Comparison of ENCODE assay signal across 10 cellular contexts in genomic region chr12:130714591-130715149, GRCh38. TPM values are rescaled to one million over a fixed set of nuclear protein-coding genes. Genes with fewer than 3 reads are reported as not detected.
DNase-seq lines count a peak whose midpoint lies in the region; ATAC-seq, FAIRE-seq and TF ChIP-seq lines count a peak whose summit lies in the region.
"Had no signal": no experiment of that assay in that cellular context is flagged by ENCODE, and none has a peak within 500 bp of the region (broad histone marks: within the 10 kb centered on the region; RNA-seq: fewer than 3 reads in every experiment).

No MANE protein-coding gene starts in this region.

- TF ChIP-seq RAD21 in SK-N-SH (IDR thresholded peaks at IDR 0.05; ENCODE audit: low read length) (no peak; the same call in 1 of the 2 replicates), HepG2 (CRISPR knock-in tag; IDR thresholded peaks at IDR 0.05) (no peak)

- TF ChIP-seq CTCF in GM23338 (conservative IDR thresholded peaks at IDR 0.05; ENCODE audit: low read depth in 2 of 2) (no peak), SK-N-SH (IDR thresholded peaks at IDR 0.05) (no peak), HepG2 (CRISPR knock-in tag; IDR thresholded peaks at IDR 0.05) (no peak), spleen (IDR thresholded peaks at IDR 0.05 in 8 of 11, conservative IDR thresholded peaks at IDR 0.05 in 3 of 11) (no peak), Calu3 (IDR thresholded peaks at IDR 0.05; ENCODE audit: unreplicated experiment) (no peak)

- peaks cover 19% of the 10 kb centered on the region for H3K36me3 Mint-ChIP-seq in GM23338 (ENCODE audit: low read depth)
- H3K36me3 Mint-ChIP-seq in Calu3 (ENCODE audit: insufficient read depth, unreplicated experiment): no peaks in the 10 kb centered on the region

- H3F3A ChIP-seq in GM23338 (replicated peaks; ENCODE audit: low read depth) (no peaks in the 10 kb centered on the region), SK-N-SH (replicated peaks; ENCODE audit: insufficient read depth) (no peaks in the 10 kb centered on the region)

- H3K9me3 ChIP-seq in SK-N-SH (no peaks in the 10 kb centered on the region), HepG2 (ENCODE audit: low read length) (no peaks in the 10 kb centered on the region), spleen (peaks cover 0 to 12% (median 0%) of the 10 kb centered on the region in 8 donors)

- H3K9me2 ChIP-seq in GM23338 (ENCODE audit: insufficient read depth) (no peaks in the 10 kb centered on the region), SK-N-SH (no peaks in the 10 kb centered on the region)

- H3K4me3 Mint-ChIP-seq in GM23338 (peak overlapping the region; percentile 65), Calu3 (ENCODE audit: low read depth, unreplicated experiment) (no peak overlapping the region)

- DNase-seq in GM23338 (ENCODE audit: low spot score) (no peak), SK-N-SH (peak; percentile 78), HepG2 (ENCODE audit: low spot score) (no peak), spleen (no peak), Calu3 (no peak), OCI-M1 (lab: John Stamatoyannopoulos, UW) (no peak), NAMALWA (ENCODE audit: low spot score) (no peak)
- DNase-seq: small intestine had no signal

- H3K79me2 ChIP-seq in GM23338 (replicated peaks; ENCODE audit: insufficient read depth) (no peaks in the 10 kb centered on the region), SK-N-SH (ENCODE audit: insufficient read depth) (no peaks in the 10 kb centered on the region), HepG2 (ENCODE audit: insufficient read depth, low read length) (no peaks in the 10 kb centered on the region)

- H3K4me1 ChIP-seq in GM23338 (ENCODE audit: insufficient read depth): peaks cover 6% of the 10 kb centered on the region; the same call in 1 of the 2 replicates
- peaks cover 0 to 41% of the 10 kb centered on the region in 2 experiments; a peak in 1 of 4 replicates for H3K4me1 ChIP-seq in SK-N-SH (ENCODE audit: control insufficient read depth in 1 of 2, insufficient read depth in 2 of 2, low read depth in 1 of 2, low read length in 1 of 2)
- H3K4me1 ChIP-seq in HepG2 (ENCODE audit: insufficient read depth, low read length): no peaks in the 10 kb centered on the region
- peaks cover 0 to 34% (median 16%) of the 10 kb centered on the region in 6 donors for H3K4me1 ChIP-seq in spleen

- in situ Hi-C loops in HepG2 (cut with HindIII; ENCODE audit: extremely low pct_ligation_motif_present, low pct_unique_long_range_greater_than_20kb): no loop called here

- ATAC-seq in GM23338: peak; percentile 20
- peak; percentile 21; the same call in 2 of the 3 replicates for ATAC-seq in HepG2

- no peak overlapping the region for H3K9ac ChIP-seq in SK-N-SH
- H3K9ac ChIP-seq in HepG2 (ENCODE audit: insufficient read depth, low read depth, low read length): no peak overlapping the region

- H3K4me3 ChIP-seq in GM23338 (peak overlapping the region; percentile 74), SK-N-SH (ENCODE audit: low read depth in 2 of 2, low read length in 1 of 2) (peak overlapping the region in 1 of 2 experiments; percentile 60; a peak in 2 of 4 replicates), HepG2 (replicated peaks in 1 of 3; ENCODE audit: insufficient read depth in 1 of 3, low read depth in 2 of 3, low read length in 3 of 3) (no peak overlapping the region), spleen (peak overlapping the region in 7 of 8 donors; percentile 16 to 58 (median 29))

- no peak for TF ChIP-seq POLR2A in HepG2 (IDR thresholded peaks at IDR 0.05; ENCODE audit: insufficient read depth in 1 of 2, low read depth in 2 of 2, low read length in 2 of 2)
- no peak for TF ChIP-seq POLR2A in spleen (IDR thresholded peaks at IDR 0.05)

- BruUV-seq in HepG2 (replicated peaks; lab: Mats Ljungman, UMichigan) (no TSS peak), Calu3 (replicated peaks; lab: Mats Ljungman, UMichigan) (no TSS peak)

- H3K27me3 Mint-ChIP-seq in GM23338 (ENCODE audit: insufficient read depth, low read depth, poor library complexity) (peaks cover 48% of the 10 kb centered on the region), Calu3 (ENCODE audit: unreplicated experiment) (peaks cover 75% of the 10 kb centered on the region)

- H3K27ac Mint-ChIP-seq in GM23338 (no peak overlapping the region), Calu3 (ENCODE audit: unreplicated experiment) (no peak overlapping the region)
- H3K27ac Mint-ChIP-seq: stimulated activated naive CD8-positive, alpha-beta T cell treated with anti-CD3 and anti-CD28 coated beads, Interleukin-15, Interleukin-2, amounts not matched to agents 100 ng/mL and 50 ng/mL, for 24 hours had no signal

- H3K4me1 Mint-ChIP-seq in GM23338 (peaks cover 2% of the 10 kb centered on the region; the same call in 1 of the 3 replicates), Calu3 (ENCODE audit: low read depth, unreplicated experiment) (no peaks in the 10 kb centered on the region)

- no peak for FAIRE-seq in HepG2 (lab: Jason Lieb, UNC)
- FAIRE-seq: colon, small intestine had no signal

- intact Hi-C loops in HepG2 (cut with micrococcal nuclease; ENCODE audit: unreplicated experiment): no loop called here
- intact Hi-C loops in spleen (cut with DNase I; ENCODE audit: low total_unique reads): no loop called here
- intact Hi-C loops in Calu3 (cut with micrococcal nuclease; ENCODE audit: unreplicated experiment): no loop called here

- H3K4me2 ChIP-seq in GM23338 (peak overlapping the region; percentile 83), SK-N-SH (no peak overlapping the region), HepG2 (ENCODE audit: low read depth, low read length) (no peak overlapping the region)

- WGBS in SK-N-SH (ENCODE audit: low lambda C conversion rate): 5% methylated on average over 15 of the region's 20 CpGs
- 16% methylated on average over 6 of the region's 20 CpGs for WGBS in HepG2 (ENCODE audit: low lambda C conversion rate)
- 3 to 7% (median 5%) methylated on average over 10 to 20 of the region's 20 CpGs for WGBS in spleen, 5 donors

- H3K9me3 Mint-ChIP-seq in GM23338: peaks cover 78% of the 10 kb centered on the region
- H3K9me3 Mint-ChIP-seq in Calu3 (ENCODE audit: low read depth, unreplicated experiment): no peaks in the 10 kb centered on the region
- H3K9me3 Mint-ChIP-seq: stimulated activated naive CD8-positive, alpha-beta T cell treated with anti-CD3 and anti-CD28 coated beads, Interleukin-15, Interleukin-2, amounts not matched to agents 100 ng/mL and 50 ng/mL, for 24 hours had no signal

- H3K27me3 ChIP-seq in GM23338 (ENCODE audit: insufficient read depth) (peaks cover 66% of the 10 kb centered on the region), SK-N-SH (ENCODE audit: insufficient read depth) (no peaks in the 10 kb centered on the region), HepG2 (ENCODE audit: control insufficient read depth in 1 of 2, insufficient read depth in 2 of 2, low read length in 2 of 2) (peaks cover 7 to 80% of the 10 kb centered on the region in 2 experiments), spleen (replicated peaks in 1 of 7) (peaks cover 0 to 75% (median 30%) of the 10 kb centered on the region in 7 donors)

- H2AFZ ChIP-seq in GM23338 (peak overlapping the region; percentile 80), SK-N-SH (ENCODE audit: low read depth) (no peak overlapping the region), HepG2 (ENCODE audit: low read length) (no peak overlapping the region)

- H3K36me3 ChIP-seq in GM23338 (ENCODE audit: insufficient read depth): no peaks in the 10 kb centered on the region
- H3K36me3 ChIP-seq in SK-N-SH (replicated peaks in 1 of 2; ENCODE audit: control insufficient read depth in 1 of 2, insufficient read depth in 2 of 2, low read length in 1 of 2): no peaks in the 10 kb centered on the region
- H3K36me3 ChIP-seq in HepG2 (replicated peaks in 1 of 2; ENCODE audit: control insufficient read depth in 1 of 2, insufficient read depth in 2 of 2, low read length in 2 of 2): no peaks in the 10 kb centered on the region
- no peaks in the 10 kb centered on the region for H3K36me3 ChIP-seq in spleen

- TF ChIP-seq EP300 in SK-N-SH (IDR thresholded peaks at IDR 0.05; ENCODE audit: borderline replicate concordance in 1 of 2, low read depth in 1 of 2, low read length in 1 of 2) (no peak), HepG2 (IDR thresholded peaks at IDR 0.05; ENCODE audit: low read depth in 2 of 2, low read length in 2 of 2) (no peak), HepG2 (CRISPR knock-in tag; IDR thresholded peaks at IDR 0.05; ENCODE audit: borderline replicate concordance) (no peak)

- CTCF ChIA-PET in SK-N-SH (lab: Yijun Ruan, JAX): interaction anchor here (0.7 to 4.1 kb wide), 6 partner anchors 10 to 138 kb away, joined by 3 to 33 read pairs (median 4); no protein-coding TSS in a partner anchor
- CTCF ChIA-PET in HepG2 (lab: Yijun Ruan, JAX; ENCODE audit: low intra/inter-chr PET ratio, low total read pairs): no interaction called here
- CTCF ChIA-PET in Calu3 (lab: Charles Lee): no interaction called here

- POLR2A ChIA-PET in SK-N-SH (lab: Yijun Ruan, JAX): interaction anchor here (0.9 to 2.0 kb wide), 4 partner anchors 10 to 156 kb away, joined by 3 to 10 read pairs (median 6); no protein-coding TSS in a partner anchor
- POLR2A ChIA-PET in HepG2 (lab: Yijun Ruan, JAX): no interaction called here

- H4K20me1 ChIP-seq in GM23338 (replicated peaks; ENCODE audit: insufficient read depth): no peaks in the 10 kb centered on the region
- H4K20me1 ChIP-seq in SK-N-SH (ENCODE audit: insufficient read depth): no peaks in the 10 kb centered on the region
- no peaks in the 10 kb centered on the region for H4K20me1 ChIP-seq in HepG2 (ENCODE audit: insufficient read depth, low read length)

- H3K27ac ChIP-seq in GM23338 (ENCODE audit: low read depth) (no peak overlapping the region), SK-N-SH (ENCODE audit: low read depth in 2 of 2, low read length in 1 of 2) (peak overlapping the region in 1 of 2 experiments; percentile 84; a peak in 2 of 4 replicates), HepG2 (ENCODE audit: extremely low read length, insufficient read depth, low read length) (no peak overlapping the region), spleen (no peak overlapping the region)

RNA-seq across cellular contexts. Expression of gene RIMBP2, which starts 1.4 kb away (rescaled TPM):
- 0.31 TPM in 1 of 2 replicates, not detected in the other for total RNA-seq in GM23338 (2014; rRNA removed; shearing (Covaris generic))
- polyA plus RNA-seq in GM23338 (2016; fragmentation: Nextera tagmentation; extraction: Ambion mirVana) (0.09 and 0.37 TPM in 2 replicates), SK-N-SH (2012; rRNA removed) (0.90 and 1.1 TPM in 2 replicates), HepG2 (2011; rRNA removed) (0.03 TPM in 1 of 2 replicates, not detected in the other), spleen (under 1 TPM; 0.05 to 0.64 (median 0.13) TPM)
- polyA plus RNA-seq in SK-N-SH (2012; cell fraction: cytosol; rRNA removed): 1.2 and 1.8 TPM in 2 replicates
- 2.6 and 4.0 TPM in 2 replicates for polyA plus RNA-seq in SK-N-SH (2012; cell fraction: nucleus; rRNA removed)
- total RNA-seq in HepG2 (2016; rRNA removed; fragmentation: Illumina TruSeq; extraction: Trizol) (not detected in 2 replicates), spleen (1 to 10 TPM in 4 of 7 donors, under 1 TPM in 3; 0.77 to 5.2 (median 2.3) TPM), Calu3 (2022) (6.1 and 6.2 TPM in 2 replicates)
- not detected in 2 replicates for total RNA-seq in HepG2 (2016; cell fraction: cytosol; rRNA removed; fragmentation: Illumina TruSeq; extraction: Trizol; ENCODE audit: low read depth)
- total RNA-seq in HepG2 (2016; cell fraction: insoluble cytoplasmic fraction; rRNA removed; fragmentation: Illumina TruSeq; extraction: Trizol): not detected in 2 replicates
- total RNA-seq in HepG2 (2016; cell fraction: membrane; rRNA removed; fragmentation: Illumina TruSeq; extraction: Trizol): not detected in 2 replicates
- total RNA-seq in HepG2 (2016; cell fraction: nucleus; rRNA removed; fragmentation: Illumina TruSeq; extraction: Trizol): not detected in 2 replicates
- polyA plus RNA-seq in HepG2 (2011; cell fraction: cytosol; rRNA removed): 0.03 TPM in 1 of 2 replicates, not detected in the other
- polyA plus RNA-seq in HepG2 (2011; cell fraction: nucleus; rRNA removed): 0.06 and 0.09 TPM in 2 replicates
- not detected in 2 replicates for polyA plus RNA-seq in HepG2 (2012)
- polyA plus RNA-seq in HepG2 (2016; cell fraction: cytosol; fragmentation: Illumina TruSeq; extraction: Trizol; ENCODE audit: low read depth): not detected in 2 replicates
- not detected in 2 replicates for polyA plus RNA-seq in HepG2 (2016; cell fraction: insoluble cytoplasmic fraction; fragmentation: Illumina TruSeq; extraction: Trizol; ENCODE audit: low read depth)
- not detected in 2 replicates for polyA plus RNA-seq in HepG2 (2016; cell fraction: membrane; fragmentation: Illumina TruSeq; extraction: Trizol; ENCODE audit: low read depth)
- not detected in 2 replicates for polyA plus RNA-seq in HepG2 (2016; cell fraction: nucleus; fragmentation: Illumina TruSeq; extraction: Trizol; ENCODE audit: insufficient read depth, low read depth)
- polyA minus RNA-seq in HepG2 (2011; rRNA and poly(A)+ RNA removed; ENCODE audit: low replicate concordance): 0.08 TPM in 1 of 2 replicates, not detected in the other
- polyA minus RNA-seq in HepG2 (2011; cell fraction: cytosol; rRNA and poly(A)+ RNA removed): not detected in 2 replicates
- not detected in 2 replicates for polyA minus RNA-seq in HepG2 (2011; cell fraction: nucleus; rRNA and poly(A)+ RNA removed)

Comparison
In these comparisons a context has a peak if more than half of its experiments do, and no peak if none do; other contexts are left out.
1. H3K4me3 ChIP-seq: peak in GM23338 (single experiment) and spleen (7 of 8); none in HepG2 (0 of 3).